In the genomic region with DNA sequence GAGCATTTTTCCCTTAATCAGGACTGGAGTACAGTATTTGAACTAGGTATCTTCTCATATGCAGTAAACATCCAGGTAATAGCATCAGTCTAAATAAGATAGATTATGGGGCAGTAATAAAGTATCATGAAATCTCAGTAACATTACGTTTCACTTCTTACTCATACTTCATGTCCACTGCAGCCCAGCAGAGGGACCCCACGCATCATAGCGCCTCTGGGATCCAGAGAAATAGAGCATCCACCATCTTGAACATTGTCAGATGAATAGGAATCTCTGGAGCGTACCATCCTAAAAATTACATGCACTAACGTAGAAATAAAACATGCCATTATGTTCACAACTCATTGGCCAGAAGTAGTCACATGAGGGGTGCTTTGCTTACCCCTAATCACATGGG, we compare ENCODE assay signal across 10 cellular contexts.
DNase-seq lines count a peak whose midpoint lies in the region; ATAC-seq and TF ChIP-seq lines count a peak whose summit lies in the region.
"Had no signal": no experiment of that assay in that cellular context is flagged by ENCODE, and none has a peak within 500 bp of the region (broad histone marks: within the 10 kb centered on the region; RNA-seq: fewer than 3 reads in every experiment).

No MANE protein-coding gene starts in this region.

- H3K4me1 Mint-ChIP-seq in Calu3 (ENCODE audit: low read depth, unreplicated experiment) (no peaks in the 10 kb centered on the region), T-cell (no peaks in the 10 kb centered on the region)
- no peaks in the 10 kb centered on the region for H3K4me1 Mint-ChIP-seq in effector memory CD8-positive, alpha-beta T cell (ENCODE audit: low read depth in 2 of 2)

- no peaks in the 10 kb centered on the region for H3K36me3 ChIP-seq in kidney epithelial cell (ENCODE audit: control insufficient read depth, insufficient read depth, low read length)

- no peaks in the 10 kb centered on the region for H3K27me3 ChIP-seq in kidney epithelial cell (ENCODE audit: control insufficient read depth, insufficient read depth, low read length)

- TF ChIP-seq CTCF in Calu3 (IDR thresholded peaks at IDR 0.05; ENCODE audit: unreplicated experiment) (no peak), kidney epithelial cell (IDR thresholded peaks at IDR 0.05; ENCODE audit: insufficient read depth, low read length, poor library complexity, severe bottlenecking) (peak; percentile 20)

- CTCF ChIA-PET in Calu3 (lab: Charles Lee): no interaction called here
- CTCF ChIA-PET in T-cell (lab: Charles Lee): no interaction called here

- TF ChIP-seq EP300 in Ishikawa (IDR thresholded peaks at IDR 0.05; ENCODE audit: borderline replicate concordance): no peak

- H3K4me3 Mint-ChIP-seq in Calu3 (ENCODE audit: low read depth, unreplicated experiment): no peak overlapping the region
- H3K4me3 Mint-ChIP-seq in effector memory CD8-positive, alpha-beta T cell: no peak overlapping the region
- no peak overlapping the region for H3K4me3 Mint-ChIP-seq in T-cell

- H3K4me3 ChIP-seq in kidney epithelial cell (ENCODE audit: low read depth, low read length): no peak overlapping the region

- POLR2A ChIA-PET in T-cell (lab: Charles Lee): no interaction called here

- TF ChIP-seq RAD21 in Ishikawa (IDR thresholded peaks at IDR 0.05; ENCODE audit: low read depth): peak; percentile 13; the same call in 1 of the 2 replicates

- intact Hi-C loops in Calu3 (cut with micrococcal nuclease; ENCODE audit: unreplicated experiment): no loop called here

- DNase-seq in Calu3 (peak; percentile 10), SK-MEL-5 (ENCODE audit: low read depth, low spot score) (peak; percentile 75), kidney epithelial cell (ENCODE audit: low read depth) (no peak), T-cell (no peak)
- DNase-seq in effector memory CD8-positive, alpha-beta T cell: no peak
- DNase-seq: NCI-H526 treated with DMSO at 0.1 percent for 48 hours; stimulated activated CD4-positive, alpha-beta T cell treated with anti-CD3 and anti-CD28 coated beads, Interleukin-4, amount 100 ng/mL, for 1 hour had no signal

- no TSS peak for BruUV-seq in Calu3 (replicated peaks; lab: Mats Ljungman, UMichigan)

- H3K36me3 Mint-ChIP-seq in Calu3 (ENCODE audit: insufficient read depth, unreplicated experiment) (no peaks in the 10 kb centered on the region), T-cell (no peaks in the 10 kb centered on the region)
- no peaks in the 10 kb centered on the region for H3K36me3 Mint-ChIP-seq in effector memory CD8-positive, alpha-beta T cell (ENCODE audit: insufficient read depth)

- H3K27me3 Mint-ChIP-seq in Calu3 (ENCODE audit: unreplicated experiment): no peaks in the 10 kb centered on the region
- no peaks in the 10 kb centered on the region for H3K27me3 Mint-ChIP-seq in effector memory CD8-positive, alpha-beta T cell
- H3K27me3 Mint-ChIP-seq in T-cell: no peaks in the 10 kb centered on the region

- H3K9me3 Mint-ChIP-seq in Calu3 (ENCODE audit: low read depth, unreplicated experiment): peaks cover 2% of the 10 kb centered on the region
- H3K9me3 Mint-ChIP-seq in effector memory CD8-positive, alpha-beta T cell: peaks cover 4 to 16% of the 10 kb centered on the region in 2 donors
- peaks cover 0 to 5% (median 3%) of the 10 kb centered on the region in 3 donors for H3K9me3 Mint-ChIP-seq in T-cell

- no peak for ATAC-seq in effector memory CD8-positive, alpha-beta T cell (replicated peaks)
- no peak for ATAC-seq in T-cell (replicated peaks in 1 of 4)
- ATAC-seq in HG02798 (IDR thresholded peaks at IDR 0.05; ENCODE audit: poor library complexity, unreplicated experiment): no peak
- no peak for ATAC-seq in GM19397 (IDR thresholded peaks at IDR 0.05; ENCODE audit: unreplicated experiment)

- in situ Hi-C loops in SK-MEL-5 (cut with HindIII; ENCODE audit: low pct_unique_long_range_greater_than_20kb, low sequenced_read_pairs): no loop called here

- H3K27ac Mint-ChIP-seq in Calu3 (ENCODE audit: unreplicated experiment) (no peak overlapping the region), T-cell (no peak overlapping the region)
- no peak overlapping the region for H3K27ac Mint-ChIP-seq in effector memory CD8-positive, alpha-beta T cell

TF ChIP-seq in Ishikawa, 13 proteins besides CTCF, POLR2A, EP300 and RAD21:
- TF ChIP-seq, protein P1, sequence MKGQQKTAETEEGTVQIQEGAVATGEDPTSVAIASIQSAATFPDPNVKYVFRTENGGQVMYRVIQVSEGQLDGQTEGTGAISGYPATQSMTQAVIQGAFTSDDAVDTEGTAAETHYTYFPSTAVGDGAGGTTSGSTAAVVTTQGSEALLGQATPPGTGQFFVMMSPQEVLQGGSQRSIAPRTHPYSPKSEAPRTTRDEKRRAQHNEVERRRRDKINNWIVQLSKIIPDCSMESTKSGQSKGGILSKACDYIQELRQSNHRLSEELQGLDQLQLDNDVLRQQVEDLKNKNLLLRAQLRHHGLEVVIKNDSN (IDR thresholded peaks at IDR 0.05): no peak
- TF ChIP-seq NFIC (IDR thresholded peaks at IDR 0.05): no peak
- no peak for TF ChIP-seq YY1 (IDR thresholded peaks at IDR 0.05; ENCODE audit: low read depth)
- TF ChIP-seq CEBPB (IDR thresholded peaks at IDR 0.05): no peak
- TF ChIP-seq CREB1 (IDR thresholded peaks at IDR 0.05; ENCODE audit: low read depth): no peak
- TF ChIP-seq ZBTB7A (IDR thresholded peaks at IDR 0.05; ENCODE audit: low read depth): no peak
- TF ChIP-seq TCF12 (IDR thresholded peaks at IDR 0.05; ENCODE audit: low read depth): no peak
- TF ChIP-seq, protein P2, sequence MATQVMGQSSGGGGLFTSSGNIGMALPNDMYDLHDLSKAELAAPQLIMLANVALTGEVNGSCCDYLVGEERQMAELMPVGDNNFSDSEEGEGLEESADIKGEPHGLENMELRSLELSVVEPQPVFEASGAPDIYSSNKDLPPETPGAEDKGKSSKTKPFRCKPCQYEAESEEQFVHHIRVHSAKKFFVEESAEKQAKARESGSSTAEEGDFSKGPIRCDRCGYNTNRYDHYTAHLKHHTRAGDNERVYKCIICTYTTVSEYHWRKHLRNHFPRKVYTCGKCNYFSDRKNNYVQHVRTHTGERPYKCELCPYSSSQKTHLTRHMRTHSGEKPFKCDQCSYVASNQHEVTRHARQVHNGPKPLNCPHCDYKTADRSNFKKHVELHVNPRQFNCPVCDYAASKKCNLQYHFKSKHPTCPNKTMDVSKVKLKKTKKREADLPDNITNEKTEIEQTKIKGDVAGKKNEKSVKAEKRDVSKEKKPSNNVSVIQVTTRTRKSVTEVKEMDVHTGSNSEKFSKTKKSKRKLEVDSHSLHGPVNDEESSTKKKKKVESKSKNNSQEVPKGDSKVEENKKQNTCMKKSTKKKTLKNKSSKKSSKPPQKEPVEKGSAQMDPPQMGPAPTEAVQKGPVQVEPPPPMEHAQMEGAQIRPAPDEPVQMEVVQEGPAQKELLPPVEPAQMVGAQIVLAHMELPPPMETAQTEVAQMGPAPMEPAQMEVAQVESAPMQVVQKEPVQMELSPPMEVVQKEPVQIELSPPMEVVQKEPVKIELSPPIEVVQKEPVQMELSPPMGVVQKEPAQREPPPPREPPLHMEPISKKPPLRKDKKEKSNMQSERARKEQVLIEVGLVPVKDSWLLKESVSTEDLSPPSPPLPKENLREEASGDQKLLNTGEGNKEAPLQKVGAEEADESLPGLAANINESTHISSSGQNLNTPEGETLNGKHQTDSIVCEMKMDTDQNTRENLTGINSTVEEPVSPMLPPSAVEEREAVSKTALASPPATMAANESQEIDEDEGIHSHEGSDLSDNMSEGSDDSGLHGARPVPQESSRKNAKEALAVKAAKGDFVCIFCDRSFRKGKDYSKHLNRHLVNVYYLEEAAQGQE (IDR thresholded peaks at IDR 0.05; ENCODE audit: low read depth): no peak
- no peak for TF ChIP-seq EGR1 (IDR thresholded peaks at IDR 0.05)
- no peak for TF ChIP-seq TAF1 (IDR thresholded peaks at IDR 0.05; ENCODE audit: low read depth)
- TF ChIP-seq FOXM1 (IDR thresholded peaks at IDR 0.05; ENCODE audit: borderline replicate concordance, low read depth): no peak

Comparison
In these comparisons a context has a peak if more than half of its experiments do, and no peak if none do; other contexts are left out.
1. DNase-seq: peak in Calu3 (single experiment) and SK-MEL-5 (single experiment); none in kidney epithelial cell (single experiment), effector memory CD8-positive, alpha-beta T cell (0 of 3) and T-cell (0 of 34).